8 cellular contexts compared by ENCODE assay signal in genomic region chr3:139388961-139389551, GRCh38. TPM values are rescaled to one million over a fixed set of nuclear protein-coding genes. Genes with fewer than 3 reads are reported as not detected.
DNase-seq lines count a peak whose midpoint lies in the region; ATAC-seq and TF ChIP-seq lines count a peak whose summit lies in the region.

No MANE protein-coding gene starts in this region.

- H3K4me1 ChIP-seq in body of pancreas (peaks cover 50% of the 10 kb centered on the region), left lung (peaks cover 7 to 37% of the 10 kb centered on the region in 2 donors), stomach (peaks cover 12 to 61% (median 44%) of the 10 kb centered on the region in 4 donors)

- 0% methylated on average over 9 to 21 of the region's 21 CpGs for WGBS in body of pancreas, 2 donors
- 0 to 1% (median 0%) methylated on average over 21 of the region's 21 CpGs for WGBS in stomach, 5 donors

- peak overlapping the region; percentile 89 to 98 (median 92) for H3K27ac ChIP-seq in body of pancreas
- H3K27ac ChIP-seq in left lung, result peak overlapping the region; percentile 95
- peak overlapping the region; percentile 90 to 99 (median 96) for H3K27ac ChIP-seq in stomach

- TF ChIP-seq POLR2A in body of pancreas (IDR thresholded peaks at IDR 0.05), result no peak
- no peak for TF ChIP-seq POLR2A in stomach (IDR thresholded peaks at IDR 0.05)

- H3K27me3 ChIP-seq in body of pancreas (no peaks in the 10 kb centered on the region), left lung (no peaks in the 10 kb centered on the region), stomach (no peaks in the 10 kb centered on the region)

- no peak for TF ChIP-seq EP300 in stomach (IDR thresholded peaks at IDR 0.05)

- no peak for TF ChIP-seq CTCF in body of pancreas (IDR thresholded peaks at IDR 0.05)
- no peak for TF ChIP-seq CTCF in left lung (IDR thresholded peaks at IDR 0.05)
- TF ChIP-seq CTCF in stomach (IDR thresholded peaks at IDR 0.05), result no peak

- H3K4me3 ChIP-seq in body of pancreas (peak overlapping the region; percentile 87 to 97), left lung (peak overlapping the region; percentile 83 to 97), stomach (peak overlapping the region; percentile 74 to 97 (median 86))

- intact Hi-C loops in body of pancreas (cut with DNase I), result no loop called here
- intact Hi-C loops in left lung (cut with DNase I), result no loop called here
- intact Hi-C loops in stomach (cut with DNase I; ENCODE audit: low total_unique reads), result no loop called here

- H3K9me3 ChIP-seq in body of pancreas (no peaks in the 10 kb centered on the region), left lung (no peaks in the 10 kb centered on the region), stomach (no peaks in the 10 kb centered on the region)

- no peaks in the 10 kb centered on the region for H3K36me3 ChIP-seq in body of pancreas (replicated peaks in 1 of 2; ENCODE audit: insufficient read depth in 1 of 2, low read depth in 2 of 2)
- H3K36me3 ChIP-seq in left lung, result no peaks in the 10 kb centered on the region
- peaks cover 0 to 7% (median 3%) of the 10 kb centered on the region in 4 donors for H3K36me3 ChIP-seq in stomach

- ATAC-seq in GM21576 (IDR thresholded peaks at IDR 0.05; ENCODE audit: unreplicated experiment) (peak; percentile 6), body of pancreas (peak; percentile 7), left lung (peak; percentile 23), HG03108 (IDR thresholded peaks at IDR 0.05; ENCODE audit: unreplicated experiment) (no peak)

- peak; percentile 13 for DNase-seq in GM03348 (ENCODE audit: low spot score)
- DNase-seq in NCI-H1105 treated with DMSO at 0.1 percent for 48 hours (lab: John Stamatoyannopoulos, UW), result peak; percentile 37
- DNase-seq in body of pancreas, result no peak
- no peak for DNase-seq in left lung
- peak; percentile 26 for DNase-seq in stomach
- no peak for DNase-seq in AG08395 (ENCODE audit: low spot score)

RNA-seq across cellular contexts. Expression of gene COPB2, which starts 0.4 kb away (rescaled TPM):
- total RNA-seq in body of pancreas (10 to 100 TPM; 65.6 to 73.2 TPM), left lung (100 to 1,000 TPM; 168 to 169 TPM), stomach (100 to 1,000 TPM in 3 of 5 donors, 10 to 100 TPM in 2; 46.4 to 141 (median 105) TPM)
- polyA plus RNA-seq in stomach, result 10 to 100 TPM; 23.1 to 48.1 (median 33.5) TPM

RNA-seq across cellular contexts. Expression of gene MRPS22, which starts 45.2 kb away (rescaled TPM):
- 10 to 100 TPM; 18.7 to 29.7 TPM for total RNA-seq in body of pancreas
- 10 to 100 TPM; 28.4 to 36.8 TPM for total RNA-seq in left lung
- 10 to 100 TPM in 4 of 5 donors, 1 to 10 TPM in 1; 9.6 to 75.8 (median 41.5) TPM for total RNA-seq in stomach
- polyA plus RNA-seq in stomach, result 10 to 100 TPM; 39.3 to 55.8 (median 45.9) TPM

Comparison
In these comparisons a context has a peak if more than half of its experiments do, and no peak if none do; other contexts are left out.
1. DNase-seq: peak in GM03348 (single experiment), NCI-H1105 treated with DMSO at 0.1 percent for 48 hours (single experiment) and stomach (single experiment); none in body of pancreas (0 of 4), left lung (0 of 2) and AG08395 (single experiment).
2. Peak in every context shown above with its lines, with median percentiles within 50 percentile points of each other: H3K27ac ChIP-seq and H3K4me3 ChIP-seq.